In the genomic region with DNA sequence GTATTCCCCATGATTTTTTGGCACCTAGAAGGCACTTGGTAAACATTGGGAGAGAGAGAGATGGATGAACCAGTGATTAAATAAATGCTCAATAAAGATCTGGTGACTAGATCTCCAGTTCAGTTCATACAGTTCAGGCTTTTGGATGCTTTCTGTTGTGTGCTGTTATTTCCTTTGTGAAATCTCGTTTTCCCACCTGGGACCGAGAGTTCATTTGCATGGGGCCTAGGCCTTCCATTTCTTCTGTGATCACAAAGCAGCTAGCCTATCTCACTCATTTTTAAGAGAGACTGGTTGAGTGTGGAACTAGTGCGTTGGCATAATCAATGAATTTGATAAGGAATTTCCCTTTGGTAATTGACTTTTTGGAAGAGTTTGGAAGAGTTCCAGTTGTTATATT, we compare ENCODE assay signal across 15 cellular contexts.
A peak's percentile ranks its signal among the peaks of the same experiment; 100 is the strongest.
DNase-seq lines count a peak whose midpoint lies in the region; ATAC-seq, FAIRE-seq and TF ChIP-seq lines count a peak whose summit lies in the region.
"Had no signal": no experiment of that assay in that cellular context is flagged by ENCODE, and none has a peak within 500 bp of the region (broad histone marks: within the 10 kb centered on the region; RNA-seq: fewer than 3 reads in every experiment).

No MANE protein-coding gene starts in this region.

- peaks cover 3% of the 10 kb centered on the region for H3K36me3 Mint-ChIP-seq in activated CD4-positive, alpha-beta memory T cell treated with anti-CD3 and anti-CD28 coated beads for 36 hours

- intact Hi-C loops in Right ventricle myocardium superior (cut with DNase I), result no loop called here
- intact Hi-C loops in activated CD4-positive, alpha-beta memory T cell treated with anti-CD3 and anti-CD28 coated beads for 36 hours (cut with micrococcal nuclease), result no loop called here

- H3K4me1 Mint-ChIP-seq in activated CD4-positive, alpha-beta memory T cell treated with anti-CD3 and anti-CD28 coated beads for 36 hours (ENCODE audit: low read depth), result peaks cover 3% of the 10 kb centered on the region

- DNase-seq in GM18507 (ENCODE audit: extremely low spot score, insufficient read length, low read depth) (peak; percentile 26), Right ventricle myocardium superior (no peak), omental fat pad (ENCODE audit: low spot score) (no peak), nucleus accumbens (lab: John Stamatoyannopoulos, UW) (no peak)
- no peak for DNase-seq in activated CD4-positive, alpha-beta memory T cell treated with anti-CD3 and anti-CD28 coated beads for 36 hours
- DNase-seq: caudate nucleus; mesendoderm; NCI-H446 treated with DMSO at 0.1 percent for 48 hours; stimulated activated CD4-positive, alpha-beta T cell treated with anti-CD3 and anti-CD28 coated beads, Interleukin-1b, Interleukin-23, amount 100 ng/mL, for 48 hours had no signal

- H3K9me3 Mint-ChIP-seq in activated CD4-positive, alpha-beta memory T cell treated with anti-CD3 and anti-CD28 coated beads for 36 hours, result no peaks in the 10 kb centered on the region
- H3K9me3 Mint-ChIP-seq: activated naive CD4-positive, alpha-beta T cell treated with anti-CD3 and anti-CD28 coated beads, Interleukin-2, amount 50 U/mL, for 24 hours had no signal

- no peak overlapping the region for H3K27ac Mint-ChIP-seq in activated CD4-positive, alpha-beta memory T cell treated with anti-CD3 and anti-CD28 coated beads for 36 hours
- H3K27ac Mint-ChIP-seq: activated naive CD4-positive, alpha-beta T cell treated with anti-CD3 and anti-CD28 coated beads, Interleukin-2, amount 50 U/mL, for 24 hours; progenitor cell of endocrine pancreas; stimulated activated memory B cell treated with anti-CD40 and anti-IgM and Interleukin-4, amounts not matched to agents 10 μg/mL and 1 μg/mL and 100 μg/mL, for 72 hours had no signal

- ATAC-seq in GM19467 (IDR thresholded peaks at IDR 0.05; ENCODE audit: unreplicated experiment) (peak; percentile 80), HG02884 (IDR thresholded peaks at IDR 0.05; ENCODE audit: unreplicated experiment) (peak; percentile 53), HG03571 (IDR thresholded peaks at IDR 0.05; ENCODE audit: unreplicated experiment) (peak; percentile 59), Right ventricle myocardium superior (ENCODE audit: poor library complexity) (no peak), omental fat pad (ENCODE audit: low FRiP score) (no peak)
- ATAC-seq: stimulated activated memory B cell treated with anti-CD40 and anti-IgM and Interleukin-4, amounts not matched to agents 10 μg/mL and 1 μg/mL and 100 μg/mL, for 72 hours had no signal

- no peak for TF ChIP-seq CTCF in omental fat pad (IDR thresholded peaks at IDR 0.05)

- FAIRE-seq in GM18507 (lab: Jason Lieb, UNC), result peak; percentile 92

- no peak overlapping the region for H3K4me3 Mint-ChIP-seq in activated CD4-positive, alpha-beta memory T cell treated with anti-CD3 and anti-CD28 coated beads for 36 hours
- H3K4me3 Mint-ChIP-seq: activated naive CD4-positive, alpha-beta T cell treated with anti-CD3 and anti-CD28 coated beads, Interleukin-2, amount 50 U/mL, for 24 hours; stimulated activated memory B cell treated with anti-CD40 and anti-IgM and Interleukin-4, amounts not matched to agents 10 μg/mL and 1 μg/mL and 100 μg/mL, for 72 hours had no signal

- CTCF ChIA-PET in activated CD4-positive, alpha-beta memory T cell treated with anti-CD3 and anti-CD28 coated beads for 36 hours (lab: Charles Lee), result no interaction called here

- POLR2A ChIA-PET in activated CD4-positive, alpha-beta memory T cell treated with anti-CD3 and anti-CD28 coated beads for 36 hours (lab: Charles Lee), result no interaction called here

- no peaks in the 10 kb centered on the region for H3K27me3 Mint-ChIP-seq in activated CD4-positive, alpha-beta memory T cell treated with anti-CD3 and anti-CD28 coated beads for 36 hours
- H3K27me3 Mint-ChIP-seq: activated naive CD4-positive, alpha-beta T cell treated with anti-CD3 and anti-CD28 coated beads, Interleukin-2, amount 50 U/mL, for 24 hours; progenitor cell of endocrine pancreas; stimulated activated memory B cell treated with anti-CD40 and anti-IgM and Interleukin-4, amounts not matched to agents 10 μg/mL and 1 μg/mL and 100 μg/mL, for 72 hours had no signal

Comparison
In these comparisons a context has a peak if more than half of its experiments do, and no peak if none do; other contexts are left out.
1. ATAC-seq: peak in GM19467 (single experiment), HG02884 (single experiment) and HG03571 (single experiment); none in Right ventricle myocardium superior (single experiment) and omental fat pad (single experiment).